9 cellular contexts compared by ENCODE assay signal in genomic region chr12:576613-577110, GRCh38.
DNase-seq lines count a peak whose midpoint lies in the region; ATAC-seq and TF ChIP-seq lines count a peak whose summit lies in the region.
"Had no signal": no experiment of that assay in that cellular context is flagged by ENCODE, and none has a peak within 500 bp of the region (broad histone marks: within the 10 kb centered on the region; RNA-seq: fewer than 3 reads in every experiment).

No MANE protein-coding gene starts in this region.

- H3K4me1 ChIP-seq in CD8-positive, alpha-beta T cell (ENCODE audit: insufficient read depth, low read length) = peaks cover 4% of the 10 kb centered on the region
- peaks cover 31% of the 10 kb centered on the region for H3K4me1 ChIP-seq in NT2/D1 (ENCODE audit: insufficient read depth, insufficient read length)
- peaks cover 12% of the 10 kb centered on the region for H3K4me1 ChIP-seq in endodermal cell (ENCODE audit: control insufficient read depth, insufficient read depth, low read length)
- H3K4me1 ChIP-seq in trophoblast cell (ENCODE audit: control insufficient read depth in 1 of 2, insufficient read depth in 2 of 2, low read length in 2 of 2) = peaks cover 9 to 12% of the 10 kb centered on the region in 2 experiments

- peak overlapping the region; percentile 26 for H2BK120ac ChIP-seq in trophoblast cell (ENCODE audit: insufficient read depth, low read length, poor library complexity)

- peak overlapping the region; percentile 34 for H3K4me3 ChIP-seq in CD8-positive, alpha-beta T cell (ENCODE audit: low read depth, low read length)
- no peak overlapping the region for H3K4me3 ChIP-seq in NT2/D1 (ENCODE audit: insufficient read length, low read depth)
- H3K4me3 ChIP-seq in endodermal cell (ENCODE audit: low read length) = no peak overlapping the region
- H3K4me3 ChIP-seq in trophoblast cell (ENCODE audit: low read depth, low read length) = no peak overlapping the region

- peak overlapping the region; percentile 69 for H2AFZ ChIP-seq in trophoblast cell (ENCODE audit: insufficient read depth, low read length, poor library complexity)

- CTCF ChIA-PET in CD8-positive, alpha-beta T cell (lab: Charles Lee) = interaction anchor here (0.6 to 4.6 kb wide), 36 partner anchors 10 to 415 kb away, joined by 3 to 70 read pairs (median 4); partner anchors contain the start of genes ERC1 and WNK1

- peak overlapping the region; percentile 81 for H3K9ac ChIP-seq in NT2/D1 (ENCODE audit: insufficient read length, low read depth)
- no peak overlapping the region for H3K9ac ChIP-seq in endodermal cell (ENCODE audit: extremely low read depth, low read length, poor library complexity, severe bottlenecking)
- H3K9ac ChIP-seq in trophoblast cell (ENCODE audit: low read length) = no peak overlapping the region

- H3K4ac ChIP-seq in trophoblast cell (ENCODE audit: low read depth, low read length) = peak overlapping the region; percentile 7

- intact Hi-C loops in CD8-positive, alpha-beta T cell (cut with DNase I, micrococcal nuclease) = loop anchor here (1.0 to 5.0 kb wide), 7 partner anchors 13 to 1006 kb away; no protein-coding TSS in a partner anchor

- no peak overlapping the region for H2BK5ac ChIP-seq in trophoblast cell (ENCODE audit: low read depth, low read length, poor library complexity)

- 88 to 92% methylated on average over 13 to 14 of the region's 14 CpGs for WGBS in endodermal cell (ENCODE audit: insufficient coverage in 1 of 2, insufficient read length in 1 of 2), 2 experiments
- no CpG with 5 or more reads among the region's 14 CpGs for WGBS in trophoblast cell (ENCODE audit: extremely low coverage, insufficient coverage, insufficient read length)

- H2AK5ac ChIP-seq in trophoblast cell (ENCODE audit: low read length) = no peak overlapping the region

- H3K79me1 ChIP-seq in trophoblast cell (ENCODE audit: low read length) = peaks cover 10% of the 10 kb centered on the region

- no peak overlapping the region for H3K27ac ChIP-seq in CD8-positive, alpha-beta T cell (ENCODE audit: low read depth, low read length)
- no peak overlapping the region for H3K27ac ChIP-seq in endodermal cell (ENCODE audit: low read depth, low read length)
- no peak overlapping the region for H3K27ac ChIP-seq in trophoblast cell (ENCODE audit: low read depth, low read length)

- H3K27ac Mint-ChIP-seq in CD8-positive, alpha-beta T cell = no peak overlapping the region
- no peak overlapping the region for H3K27ac Mint-ChIP-seq in endodermal cell

- no peaks in the 10 kb centered on the region for H3K9me3 Mint-ChIP-seq in CD8-positive, alpha-beta T cell
- peaks cover 10% of the 10 kb centered on the region for H3K9me3 Mint-ChIP-seq in endodermal cell
- H3K9me3 Mint-ChIP-seq: mesothelial cell of epicardium had no signal

- peak overlapping the region; percentile 13 for H3K14ac ChIP-seq in trophoblast cell (ENCODE audit: low read length)

- no peak overlapping the region for H3K23ac ChIP-seq in trophoblast cell (ENCODE audit: low read length)

- no peaks in the 10 kb centered on the region for H3K9me3 ChIP-seq in CD8-positive, alpha-beta T cell (ENCODE audit: low read length)
- no peaks in the 10 kb centered on the region for H3K9me3 ChIP-seq in NT2/D1 (ENCODE audit: insufficient read depth, low read length)
- H3K9me3 ChIP-seq in endodermal cell (ENCODE audit: control insufficient read depth, low read length) = peaks cover 4% of the 10 kb centered on the region
- H3K9me3 ChIP-seq in trophoblast cell (ENCODE audit: insufficient read depth, low read depth, low read length) = no peaks in the 10 kb centered on the region

- no peaks in the 10 kb centered on the region for H3K27me3 Mint-ChIP-seq in CD8-positive, alpha-beta T cell (ENCODE audit: low read depth)
- peaks cover 9% of the 10 kb centered on the region for H3K27me3 Mint-ChIP-seq in endodermal cell (ENCODE audit: insufficient read depth)

- no peak overlapping the region for H3K18ac ChIP-seq in trophoblast cell (ENCODE audit: low read length)

- H3K27me3 ChIP-seq in CD8-positive, alpha-beta T cell (ENCODE audit: insufficient read depth, low read length) = no peaks in the 10 kb centered on the region
- H3K27me3 ChIP-seq in NT2/D1 (ENCODE audit: insufficient read depth, insufficient read length) (no peaks in the 10 kb centered on the region), endodermal cell (ENCODE audit: control insufficient read depth, insufficient read depth, low read length, poor library complexity, severe bottlenecking) (no peaks in the 10 kb centered on the region), trophoblast cell (ENCODE audit: insufficient read depth, low read length) (no peaks in the 10 kb centered on the region)

- H3K4me2 ChIP-seq in trophoblast cell (ENCODE audit: low read length) = no peak overlapping the region

- H2BK12ac ChIP-seq in trophoblast cell (ENCODE audit: low read length) = peak overlapping the region; percentile 63

- POLR2A ChIA-PET in CD8-positive, alpha-beta T cell (lab: Charles Lee) = interaction anchor here (1.0 to 2.8 kb wide), 6 partner anchors 12 to 1017 kb away, joined by 3 to 27 read pairs (median 4); partner anchors contain the start of gene WNK1

- no peaks in the 10 kb centered on the region for H3K36me3 Mint-ChIP-seq in CD8-positive, alpha-beta T cell
- peaks cover 3% of the 10 kb centered on the region for H3K36me3 Mint-ChIP-seq in endodermal cell (ENCODE audit: low read depth)
- H3K36me3 Mint-ChIP-seq: mesothelial cell of epicardium had no signal

- peaks cover 14% of the 10 kb centered on the region for H3K4me1 Mint-ChIP-seq in CD8-positive, alpha-beta T cell (ENCODE audit: low read depth)
- peaks cover 40% of the 10 kb centered on the region for H3K4me1 Mint-ChIP-seq in endodermal cell

- H4K8ac ChIP-seq in trophoblast cell (ENCODE audit: low read depth, low read length) = peak overlapping the region; percentile 77

- no peak for ATAC-seq in CD8-positive, alpha-beta T cell
- ATAC-seq in GM19455 (IDR thresholded peaks at IDR 0.05; ENCODE audit: unreplicated experiment) = no peak

- TF ChIP-seq CTCF in CD8-positive, alpha-beta T cell (IDR thresholded peaks at IDR 0.05) = no peak
- no peak for TF ChIP-seq CTCF in endodermal cell (conservative IDR thresholded peaks at IDR 0.05)

- H4K12ac ChIP-seq in trophoblast cell (ENCODE audit: low read depth, low read length) = peak overlapping the region; percentile 49

- no peaks in the 10 kb centered on the region for H3K79me2 ChIP-seq in trophoblast cell (ENCODE audit: control insufficient read depth, insufficient read depth, low read length, poor library complexity)

- DNase-seq in CD8-positive, alpha-beta T cell = no peak
- DNase-seq in NT2/D1 (ENCODE audit: low read depth, low spot score) (no peak), endodermal cell (peak; percentile 57), trophoblast cell (no peak), foreskin melanocyte (no peak), activated gamma-delta T cell treated with Interleukin-2 at 50 U/mL for 16 hours (no peak)
- DNase-seq in activated CD8-positive, alpha-beta memory T cell treated with anti-CD3 and anti-CD28 coated beads, Interleukin-2, amount 50 U/mL, for 4 hours = no peak

- H3K36me3 ChIP-seq in CD8-positive, alpha-beta T cell (ENCODE audit: insufficient read depth, low read length) = no peaks in the 10 kb centered on the region
- H3K36me3 ChIP-seq in NT2/D1 (ENCODE audit: insufficient read depth, insufficient read length, low read length) (no peaks in the 10 kb centered on the region), endodermal cell (ENCODE audit: control insufficient read depth, insufficient read depth, low read length) (no peaks in the 10 kb centered on the region), trophoblast cell (ENCODE audit: control insufficient read depth in 1 of 2, insufficient read depth in 2 of 2, low read length in 2 of 2) (no peaks in the 10 kb centered on the region)

- H4K91ac ChIP-seq in trophoblast cell (ENCODE audit: low read depth, low read length) = peak overlapping the region; percentile 75

- peak overlapping the region; percentile 29 for H3K4me3 Mint-ChIP-seq in CD8-positive, alpha-beta T cell
- H3K4me3 Mint-ChIP-seq in endodermal cell = no peak overlapping the region
- H3K4me3 Mint-ChIP-seq: mesothelial cell of epicardium had no signal
